1 cellular context compared by ENCODE assay signal in the genomic region with DNA sequence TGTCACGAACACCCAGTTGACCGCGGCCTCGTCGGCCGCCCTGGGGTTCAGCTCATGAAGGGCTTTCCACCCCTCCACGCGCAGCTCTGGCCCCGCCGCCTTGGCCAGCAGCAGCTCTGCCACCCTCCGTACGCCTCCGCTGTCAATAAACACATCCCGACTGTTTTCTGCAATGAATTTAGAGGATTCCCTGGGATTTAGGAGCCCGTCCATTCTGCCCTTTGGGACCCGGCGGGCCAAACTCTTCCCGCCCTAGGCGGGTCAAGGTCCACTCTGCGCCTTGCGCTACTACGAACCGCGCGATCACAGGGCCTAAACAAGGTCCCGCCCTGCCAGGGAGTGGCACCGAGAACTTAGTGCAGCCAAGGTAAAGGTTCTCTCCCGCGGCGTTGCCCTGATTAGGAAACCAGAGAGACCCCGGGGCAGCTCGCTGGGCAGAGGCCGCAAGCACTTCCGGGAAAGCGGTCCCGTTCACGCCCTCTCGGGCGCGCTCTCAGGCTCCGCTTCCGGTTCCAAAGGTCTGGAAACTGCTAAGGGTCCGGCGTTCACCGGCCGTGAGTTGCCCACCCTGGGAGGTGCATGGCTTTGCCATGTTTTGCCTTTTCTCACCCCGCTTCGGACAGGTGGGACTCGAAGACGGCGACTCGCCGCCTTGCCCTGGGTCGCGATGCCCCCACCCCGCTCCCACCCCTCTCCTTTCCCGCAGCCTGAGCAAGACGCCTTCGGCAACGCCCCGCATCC.
TF ChIP-seq lines count a peak whose summit lies in the region.

No MANE protein-coding gene starts in this region.

TF ChIP-seq in liver, 16 proteins besides CTCF, POLR2A, EP300 and RAD21 (continued from another document):
- peak; percentile 94 for TF ChIP-seq SP1 (IDR thresholded peaks at IDR 0.05)
- peak; percentile 91 for TF ChIP-seq RXRA (IDR thresholded peaks at IDR 0.05)
- TF ChIP-seq, protein P1, sequence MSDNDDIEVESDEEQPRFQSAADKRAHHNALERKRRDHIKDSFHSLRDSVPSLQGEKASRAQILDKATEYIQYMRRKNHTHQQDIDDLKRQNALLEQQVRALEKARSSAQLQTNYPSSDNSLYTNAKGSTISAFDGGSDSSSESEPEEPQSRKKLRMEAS (IDR thresholded peaks at IDR 0.05) = peak; percentile 99
- peak; percentile 97 to 98 for TF ChIP-seq HNF4A (conservative IDR thresholded peaks at IDR 0.05)
- TF ChIP-seq JUND (IDR thresholded peaks at IDR 0.05) = peak; percentile 62 to 69
- peak; percentile 79 to 89 for TF ChIP-seq GABPA (IDR thresholded peaks at IDR 0.05 in 1 of 2, conservative IDR thresholded peaks at IDR 0.05 in 1 of 2)
- TF ChIP-seq, protein P2, sequence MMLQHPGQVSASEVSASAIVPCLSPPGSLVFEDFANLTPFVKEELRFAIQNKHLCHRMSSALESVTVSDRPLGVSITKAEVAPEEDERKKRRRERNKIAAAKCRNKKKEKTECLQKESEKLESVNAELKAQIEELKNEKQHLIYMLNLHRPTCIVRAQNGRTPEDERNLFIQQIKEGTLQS (IDR thresholded peaks at IDR 0.05) = peak; percentile 63
- TF ChIP-seq EGR1 (IDR thresholded peaks at IDR 0.05; ENCODE audit: low read depth in 2 of 2) = peak; percentile 67 to 93
- TF ChIP-seq YY1 (IDR thresholded peaks at IDR 0.05) = peak; percentile 88
- no peak for TF ChIP-seq TAF1 (conservative IDR thresholded peaks at IDR 0.05)
- TF ChIP-seq FOXA2 (IDR thresholded peaks at IDR 0.05) = peak; percentile 23
TF ChIP-seq in liver: peak in this region for 14.
